2 cellular contexts compared by ENCODE assay signal in the genomic region with DNA sequence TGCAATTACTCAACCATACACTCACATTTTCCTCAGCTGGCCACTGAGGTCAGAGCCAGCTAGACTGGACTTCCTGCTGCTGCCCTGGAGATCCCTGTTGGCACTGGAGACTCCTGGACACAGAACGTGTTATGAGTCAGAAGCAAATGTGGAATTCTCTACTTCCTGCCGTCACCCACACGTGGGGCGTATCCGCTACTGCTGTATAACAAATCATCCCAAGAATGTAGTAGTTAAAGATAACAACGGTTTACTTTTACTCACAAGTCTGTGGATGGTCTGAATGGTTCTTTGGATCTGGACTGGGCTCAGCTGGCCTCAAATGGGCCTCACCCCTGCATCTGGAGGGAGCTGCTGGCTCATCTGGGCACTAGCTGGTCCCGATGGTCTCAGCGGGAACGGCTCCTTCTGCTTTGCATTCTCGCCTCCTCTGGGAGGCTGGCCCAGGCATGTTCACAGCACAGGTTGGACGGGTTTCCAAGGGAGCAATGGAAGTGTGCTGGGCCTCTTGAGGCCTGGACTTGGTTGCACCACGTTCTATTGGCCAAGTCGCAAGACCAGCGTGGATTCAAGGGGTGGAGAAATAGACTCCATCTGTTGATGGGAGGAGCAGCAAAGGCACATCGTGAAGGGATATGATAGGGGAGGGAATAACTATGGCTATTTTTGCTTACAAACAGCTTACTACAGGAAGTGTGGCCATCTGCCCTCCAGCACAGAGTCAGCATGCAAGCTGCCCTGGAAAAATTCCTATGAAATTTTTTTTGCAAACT.
TF ChIP-seq lines count a peak whose summit lies in the region.

No MANE protein-coding gene starts in this region.

TF ChIP-seq in A549, 52 proteins besides CTCF, POLR2A, EP300 and RAD21:
- TF ChIP-seq HOXB13 (CRISPR knock-in tag; IDR thresholded peaks at IDR 0.05; ENCODE audit: low read depth): no peak
- TF ChIP-seq, protein P1, sequence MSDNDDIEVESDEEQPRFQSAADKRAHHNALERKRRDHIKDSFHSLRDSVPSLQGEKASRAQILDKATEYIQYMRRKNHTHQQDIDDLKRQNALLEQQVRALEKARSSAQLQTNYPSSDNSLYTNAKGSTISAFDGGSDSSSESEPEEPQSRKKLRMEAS (IDR thresholded peaks at IDR 0.05): 0 out of 2 replicates have a peak, but pooled peaks have one; percentile 18

TF ChIP-seq in H1, 55 proteins besides CTCF, POLR2A, EP300 and RAD21:
- TF ChIP-seq TAF7 (optimal IDR thresholded peaks at IDR 0.05; ENCODE audit: borderline replicate concordance, low read depth, low read length) (no peak), FOSL1 (IDR thresholded peaks at IDR 0.05; ENCODE audit: insufficient read depth, low read depth, low read length) (no peak), CBX8 (IDR thresholded peaks at IDR 0.05; ENCODE audit: borderline replicate concordance, low read depth, low read length) (no peak), CTBP2 (IDR thresholded peaks at IDR 0.05; ENCODE audit: borderline replicate concordance, insufficient read depth, insufficient read length, low read length) (no peak)
TF ChIP-seq in H1: peak in this region for 0.
